ENCODE assay signal across 8 cellular contexts in the genomic region with DNA sequence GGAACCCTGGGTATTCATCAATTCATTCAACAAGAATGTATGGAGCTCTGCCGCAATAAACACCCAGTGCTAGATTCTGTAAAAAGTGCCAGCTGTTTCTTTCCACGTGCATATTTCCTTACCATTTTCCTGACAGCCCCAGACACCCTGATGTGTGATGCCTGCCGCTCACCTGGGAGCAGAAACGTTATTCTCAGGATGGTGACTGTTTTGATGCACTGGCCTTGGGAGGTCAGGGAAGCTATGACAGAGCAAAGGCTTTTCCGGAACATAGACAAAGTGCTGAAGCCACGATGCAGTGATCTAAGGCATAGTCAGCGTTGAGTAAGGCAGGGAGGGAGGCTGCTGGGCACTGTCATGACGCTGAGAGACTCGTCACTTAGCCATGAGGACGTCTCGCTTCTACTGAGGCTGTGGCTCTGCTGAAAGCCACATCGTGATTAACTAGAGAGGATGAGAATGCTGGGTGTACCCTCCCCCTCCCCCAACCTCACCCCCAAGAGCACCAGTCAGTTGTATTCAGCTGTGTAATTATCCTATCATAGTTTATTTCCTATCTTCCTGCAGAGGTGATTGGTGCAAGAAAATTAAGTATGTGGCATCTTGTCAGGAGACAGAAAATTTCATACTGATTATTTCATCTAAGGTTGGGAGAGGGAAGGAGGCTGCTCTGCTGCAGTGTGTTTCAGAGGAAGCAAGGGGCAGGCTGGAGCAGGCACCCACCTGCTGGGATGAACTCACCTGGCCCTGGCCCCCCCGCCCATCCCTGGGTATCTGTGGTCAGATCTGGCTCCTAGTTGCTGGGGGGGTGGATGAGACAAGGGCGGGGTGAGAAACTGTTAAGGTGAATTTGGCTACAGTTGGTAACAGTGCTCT. TPM values are rescaled to one million over a fixed set of nuclear protein-coding genes. Genes with fewer than 3 reads are reported as not detected.
DNase-seq lines count a peak whose midpoint lies in the region; ATAC-seq and TF ChIP-seq lines count a peak whose summit lies in the region.

No MANE protein-coding gene starts in this region.

- peak overlapping the region; percentile 89 for H3K4me3 Mint-ChIP-seq in activated CD4-positive, alpha-beta T cell treated with anti-CD3 and anti-CD28 coated beads, Interleukin-2, amount 10 ng/mL, durations not matched to agents 24 days and 14 days

- H3K9me3 ChIP-seq in tibial nerve: no peaks in the 10 kb centered on the region

- peaks cover 0 to 18% (median 15%) of the 10 kb centered on the region in 4 donors for H3K4me1 ChIP-seq in tibial nerve

- 27 to 32% methylated on average over 12 of the region's 14 CpGs for WGBS in tibial nerve, 2 donors

- H3K4me1 Mint-ChIP-seq in activated CD4-positive, alpha-beta T cell treated with anti-CD3 and anti-CD28 coated beads, Interleukin-2, amount 10 ng/mL, durations not matched to agents 24 days and 14 days: peaks cover 58% of the 10 kb centered on the region

- peak overlapping the region; percentile 99 for H3K27ac Mint-ChIP-seq in activated CD4-positive, alpha-beta T cell treated with anti-CD3 and anti-CD28 coated beads, Interleukin-2, amount 10 ng/mL, durations not matched to agents 24 days and 14 days

- H3K36me3 Mint-ChIP-seq in activated CD4-positive, alpha-beta T cell treated with anti-CD3 and anti-CD28 coated beads, Interleukin-2, amount 10 ng/mL, durations not matched to agents 24 days and 14 days (ENCODE audit: low read depth): no peaks in the 10 kb centered on the region

- no peak for TF ChIP-seq POLR2A in tibial nerve (IDR thresholded peaks at IDR 0.05)

- no peak for DNase-seq in activated CD4-positive, CD25-positive, alpha-beta regulatory T cell treated with anti-CD3 and anti-CD28 coated beads, Interleukin-2, amount 50 U/mL, for 72 hours
- peak; percentile 81 for DNase-seq in activated CD4-positive, alpha-beta T cell treated with anti-CD3 and anti-CD28 coated beads, Interleukin-2, amount 10 ng/mL, durations not matched to agents 24 days and 14 days
- DNase-seq in stimulated activated CD4-positive, alpha-beta T cell treated with anti-CD3 and anti-CD28 coated beads, Interleukin-12 subunit alpha, Interleukin-12 subunit beta, amount 100 ng/mL, for 48 hours (ENCODE audit: low read depth in 2 of 3, low spot score in 1 of 3): peak; percentile 38 to 70 (median 55)
- no peak for DNase-seq in tibial nerve (ENCODE audit: low spot score in 2 of 2)

- H3K27me3 ChIP-seq in tibial nerve: no peaks in the 10 kb centered on the region

- TF ChIP-seq EP300 in tibial nerve (IDR thresholded peaks at IDR 0.05): no peak

- peak; percentile 78 to 82 for ATAC-seq in activated CD4-positive, CD25-positive, alpha-beta regulatory T cell treated with anti-CD3 and anti-CD28 coated beads, Interleukin-2, amount 50 U/mL, for 24 hours
- ATAC-seq in esophagus mucosa (peak; percentile 85), GM18861 (IDR thresholded peaks at IDR 0.05; ENCODE audit: unreplicated experiment) (no peak), GM21360 (IDR thresholded peaks at IDR 0.05; ENCODE audit: unreplicated experiment) (no peak)

- no peaks in the 10 kb centered on the region for H3K36me3 ChIP-seq in tibial nerve

- intact Hi-C loops in activated CD4-positive, alpha-beta T cell treated with anti-CD3 and anti-CD28 coated beads, Interleukin-2, amount 10 ng/mL, durations not matched to agents 24 days and 14 days (cut with micrococcal nuclease): loop anchor here (1.0 to 5.0 kb wide), 5 partner anchors 18 to 194 kb away; no protein-coding TSS in a partner anchor

- no peak overlapping the region for H3K4me3 ChIP-seq in tibial nerve

- no peak for TF ChIP-seq CTCF in tibial nerve (IDR thresholded peaks at IDR 0.05)

- peak overlapping the region in 1 of 4 donors; percentile 15 for H3K27ac ChIP-seq in tibial nerve

- H3K9me3 Mint-ChIP-seq in activated CD4-positive, alpha-beta T cell treated with anti-CD3 and anti-CD28 coated beads, Interleukin-2, amount 10 ng/mL, durations not matched to agents 24 days and 14 days: no peaks in the 10 kb centered on the region

- no peaks in the 10 kb centered on the region for H3K27me3 Mint-ChIP-seq in activated CD4-positive, alpha-beta T cell treated with anti-CD3 and anti-CD28 coated beads, Interleukin-2, amount 10 ng/mL, durations not matched to agents 24 days and 14 days

RNA-seq across cellular contexts. Expression of gene SMNDC1, which starts 48.8 kb away (rescaled TPM):
- total RNA-seq in activated CD4-positive, alpha-beta T cell treated with anti-CD3 and anti-CD28 coated beads, Interleukin-2, amount 10 ng/mL, durations not matched to agents 24 days and 14 days: 46.2 TPM in 2 replicates
- total RNA-seq in esophagus mucosa (19.2 TPM), tibial nerve (10 to 100 TPM; 11.4 to 21.0 (median 15.3) TPM)

Comparison
In these comparisons a context has a peak if more than half of its experiments do, and no peak if none do; other contexts are left out.
1. ATAC-seq: peak in activated CD4-positive, CD25-positive, alpha-beta regulatory T cell treated with anti-CD3 and anti-CD28 coated beads, Interleukin-2, amount 50 U/mL, for 24 hours (2 of 2) and esophagus mucosa (single experiment); none in GM18861 (single experiment) and GM21360 (single experiment).
2. DNase-seq: peak in activated CD4-positive, alpha-beta T cell treated with anti-CD3 and anti-CD28 coated beads, Interleukin-2, amount 10 ng/mL, durations not matched to agents 24 days and 14 days (single experiment) and stimulated activated CD4-positive, alpha-beta T cell treated with anti-CD3 and anti-CD28 coated beads, Interleukin-12 subunit alpha, Interleukin-12 subunit beta, amount 100 ng/mL, for 48 hours (3 of 3); none in activated CD4-positive, CD25-positive, alpha-beta regulatory T cell treated with anti-CD3 and anti-CD28 coated beads, Interleukin-2, amount 50 U/mL, for 72 hours (single experiment) and tibial nerve (0 of 2).